ENCODE assay signal across 9 cellular contexts in the genomic region with DNA sequence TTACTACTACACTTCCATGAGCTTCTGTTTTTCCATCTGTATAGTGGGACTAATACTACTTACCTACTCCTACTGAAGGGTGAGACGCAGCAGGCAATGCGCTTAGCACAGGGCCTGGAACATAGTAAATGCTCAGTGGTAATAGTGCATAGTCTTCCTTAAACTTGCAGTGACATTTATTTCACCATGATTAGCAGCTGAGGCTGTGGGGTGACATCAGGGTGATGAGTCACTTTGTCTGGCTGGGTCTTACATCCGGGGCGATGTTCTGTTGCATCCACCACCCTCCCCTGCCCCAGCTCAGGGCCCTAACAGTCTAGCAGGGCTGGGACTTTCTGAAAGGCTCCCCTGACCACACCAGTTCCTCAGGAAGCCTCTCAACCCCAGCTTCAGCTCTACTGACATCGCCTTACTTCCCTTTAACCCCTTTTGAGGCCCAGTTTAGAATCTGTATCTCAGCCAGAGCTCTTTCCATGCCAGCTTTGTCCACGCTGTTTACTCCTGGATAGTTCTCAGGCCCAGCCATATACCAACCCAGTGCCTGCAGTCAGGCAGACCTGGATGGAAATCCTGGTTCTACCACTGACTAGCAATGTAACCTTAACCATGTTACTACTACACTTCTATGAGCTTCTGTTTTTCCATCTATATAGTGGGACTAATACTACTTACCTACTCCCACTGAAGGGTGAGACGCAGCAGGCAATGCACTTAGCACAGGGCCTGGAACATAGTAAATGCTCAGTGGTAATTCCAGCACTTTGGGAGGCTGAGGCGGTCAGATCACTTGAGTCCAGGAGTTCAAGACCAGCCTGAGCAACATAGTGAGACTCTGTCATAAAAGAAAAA.
A peak's percentile ranks its signal among the peaks of the same experiment; 100 is the strongest.
DNase-seq lines count a peak whose midpoint lies in the region; ATAC-seq, FAIRE-seq and TF ChIP-seq lines count a peak whose summit lies in the region.
"Had no signal": no experiment of that assay in that cellular context is flagged by ENCODE, and none has a peak within 500 bp of the region (broad histone marks: within the 10 kb centered on the region; RNA-seq: fewer than 3 reads in every experiment).

No MANE protein-coding gene starts in this region.

- intact Hi-C loops in naive thymus-derived CD4-positive, alpha-beta T cell (cut with micrococcal nuclease): loop anchor here (1.0 to 10.0 kb wide), 16 partner anchors 10 to 1100 kb away; a partner anchor contains a TSS

- TF ChIP-seq CTCF in choroid plexus epithelial cell (conservative IDR thresholded peaks at IDR 0.05; ENCODE audit: low read depth, low read length) (no peak), suprapubic skin (IDR thresholded peaks at IDR 0.05) (no peak)

- peak; percentile 98 to 99 for ATAC-seq in CD4-positive, CD25-positive, alpha-beta regulatory T cell (ENCODE audit: low read depth in 2 of 2)
- peak; percentile 90 for ATAC-seq in GM21423 (IDR thresholded peaks at IDR 0.05; ENCODE audit: unreplicated experiment)
- ATAC-seq in naive thymus-derived CD4-positive, alpha-beta T cell: peak; percentile 96

- H3K27ac ChIP-seq in CD4-positive, CD25-positive, alpha-beta regulatory T cell (ENCODE audit: insufficient read depth, low read length, poor library complexity, severe bottlenecking): peak overlapping the region; percentile 88
- H3K27ac ChIP-seq in naive thymus-derived CD4-positive, alpha-beta T cell (ENCODE audit: low read depth, low read length): peak overlapping the region; percentile 48
- H3K27ac ChIP-seq in suprapubic skin: peak overlapping the region; percentile 44

- H3K36me3 ChIP-seq in CD4-positive, CD25-positive, alpha-beta regulatory T cell (ENCODE audit: control insufficient read depth, insufficient read depth, low read length): no peaks in the 10 kb centered on the region
- H3K36me3 ChIP-seq in naive thymus-derived CD4-positive, alpha-beta T cell (ENCODE audit: control insufficient read depth in 2 of 3, insufficient read depth in 3 of 3, low read length in 3 of 3): no peaks in the 10 kb centered on the region
- no peaks in the 10 kb centered on the region for H3K36me3 ChIP-seq in suprapubic skin

- CTCF ChIA-PET in naive thymus-derived CD4-positive, alpha-beta T cell (lab: Charles Lee): interaction anchor here (0.6 to 2.1 kb wide), 5 partner anchors 10 to 365 kb away, joined by 3 to 10 read pairs (median 4); no protein-coding TSS in a partner anchor

- TF ChIP-seq POLR2A in suprapubic skin (IDR thresholded peaks at IDR 0.05): no peak

- no peaks in the 10 kb centered on the region for H3K9me3 Mint-ChIP-seq in CD4-positive, CD25-positive, alpha-beta regulatory T cell
- peaks cover 0 to 2% (median 0%) of the 10 kb centered on the region in 11 donors for H3K9me3 Mint-ChIP-seq in naive thymus-derived CD4-positive, alpha-beta T cell
- H3K9me3 Mint-ChIP-seq: nephron had no signal

- no peak for TF ChIP-seq EP300 in suprapubic skin (IDR thresholded peaks at IDR 0.05)

- peak overlapping the region; percentile 35 to 79 (median 53) for H3K4me3 Mint-ChIP-seq in CD4-positive, CD25-positive, alpha-beta regulatory T cell
- H3K4me3 Mint-ChIP-seq in naive thymus-derived CD4-positive, alpha-beta T cell: peak overlapping the region in 8 of 10 donors; percentile 11 to 77 (median 48)
- H3K4me3 Mint-ChIP-seq: nephron had no signal

- POLR2A ChIA-PET in naive thymus-derived CD4-positive, alpha-beta T cell (lab: Charles Lee): interaction anchor here (0.6 to 2.4 kb wide), 4 partner anchors 10 to 353 kb away, joined by 3 to 16 read pairs (median 3); no protein-coding TSS in a partner anchor

- peak overlapping the region; percentile 52 for H3K4me3 ChIP-seq in CD4-positive, CD25-positive, alpha-beta regulatory T cell (ENCODE audit: low read depth, low read length)
- H3K4me3 ChIP-seq in choroid plexus epithelial cell (ENCODE audit: low read depth, low read length) (no peak overlapping the region), suprapubic skin (no peak overlapping the region)
- H3K4me3 ChIP-seq in naive thymus-derived CD4-positive, alpha-beta T cell (ENCODE audit: low read length): peak overlapping the region; percentile 1

- H3K27me3 Mint-ChIP-seq in CD4-positive, CD25-positive, alpha-beta regulatory T cell: no peaks in the 10 kb centered on the region
- no peaks in the 10 kb centered on the region for H3K27me3 Mint-ChIP-seq in naive thymus-derived CD4-positive, alpha-beta T cell

- WGBS in suprapubic skin: 62% methylated on average over 8 of the region's 8 CpGs

- H3K4me1 ChIP-seq in CD4-positive, CD25-positive, alpha-beta regulatory T cell (ENCODE audit: control insufficient read depth, insufficient read depth, low read length, poor library complexity, severe bottlenecking): peaks cover 50% of the 10 kb centered on the region
- H3K4me1 ChIP-seq in naive thymus-derived CD4-positive, alpha-beta T cell (ENCODE audit: control insufficient read depth in 2 of 2, insufficient read depth in 2 of 2, low read length in 2 of 2): peaks cover 20 to 49% of the 10 kb centered on the region in 2 donors
- H3K4me1 ChIP-seq in suprapubic skin: peaks cover 34% of the 10 kb centered on the region

- H3K36me3 Mint-ChIP-seq in CD4-positive, CD25-positive, alpha-beta regulatory T cell: no peaks in the 10 kb centered on the region
- peaks cover 0 to 36% (median 0%) of the 10 kb centered on the region in 5 donors for H3K36me3 Mint-ChIP-seq in naive thymus-derived CD4-positive, alpha-beta T cell

- FAIRE-seq in HTR-8/SVneo (lab: Jason Lieb, UNC): no peak

- peak; percentile 74 to 97 (median 81) for DNase-seq in CD4-positive, CD25-positive, alpha-beta regulatory T cell
- peak; percentile 18 for DNase-seq in HTR-8/SVneo (ENCODE audit: insufficient read length, low spot score)
- DNase-seq in activated CD4-positive, CD25-positive, alpha-beta regulatory T cell treated with anti-CD3 and anti-CD28 coated beads, Interleukin-2, amount 50 U/mL, for 72 hours: peak; percentile 68
- DNase-seq in choroid plexus epithelial cell (ENCODE audit: low read depth): peak; percentile 84
- peak; percentile 49 to 86 (median 73) for DNase-seq in naive thymus-derived CD4-positive, alpha-beta T cell
- peak in 1 of 2 donors; percentile 83 for DNase-seq in suprapubic skin (ENCODE audit: low spot score in 2 of 2)
- DNase-seq in COR-L47 (lab: John Stamatoyannopoulos, UW): no peak

- peak overlapping the region; percentile 88 to 96 (median 88) for H3K27ac Mint-ChIP-seq in CD4-positive, CD25-positive, alpha-beta regulatory T cell
- H3K27ac Mint-ChIP-seq in naive thymus-derived CD4-positive, alpha-beta T cell: peak overlapping the region; percentile 65 to 92 (median 77)
- H3K27ac Mint-ChIP-seq: nephron had no signal

- H3K27me3 ChIP-seq in CD4-positive, CD25-positive, alpha-beta regulatory T cell (ENCODE audit: control insufficient read depth, insufficient read depth, low read length): no peaks in the 10 kb centered on the region
- H3K27me3 ChIP-seq in naive thymus-derived CD4-positive, alpha-beta T cell (ENCODE audit: control insufficient read depth in 2 of 2, insufficient read depth in 2 of 2, low read length in 2 of 2): no peaks in the 10 kb centered on the region
- H3K27me3 ChIP-seq in suprapubic skin: no peaks in the 10 kb centered on the region

- H3K4me1 Mint-ChIP-seq in CD4-positive, CD25-positive, alpha-beta regulatory T cell: peaks cover 22 to 63% (median 53%) of the 10 kb centered on the region in 4 donors
- H3K4me1 Mint-ChIP-seq in naive thymus-derived CD4-positive, alpha-beta T cell: peaks cover 21 to 89% (median 34%) of the 10 kb centered on the region in 7 donors
- H3K4me1 Mint-ChIP-seq: nephron had no signal

- no peaks in the 10 kb centered on the region for H3K9me3 ChIP-seq in CD4-positive, CD25-positive, alpha-beta regulatory T cell (ENCODE audit: control insufficient read depth in 2 of 2, low read length in 2 of 2)
- H3K9me3 ChIP-seq in naive thymus-derived CD4-positive, alpha-beta T cell (ENCODE audit: control insufficient read depth in 2 of 3, low read length in 3 of 3): no peaks in the 10 kb centered on the region
- H3K9me3 ChIP-seq in suprapubic skin: no peaks in the 10 kb centered on the region

Comparison
In these comparisons a context has a peak if more than half of its experiments do, and no peak if none do; other contexts are left out.
1. H3K4me3 ChIP-seq: peak in CD4-positive, CD25-positive, alpha-beta regulatory T cell (single experiment) and naive thymus-derived CD4-positive, alpha-beta T cell (single experiment); none in choroid plexus epithelial cell (single experiment) and suprapubic skin (single experiment).
2. Peak in every context shown above with its lines, with median percentiles within 50 percentile points of each other: ATAC-seq and H3K27ac ChIP-seq.